ENCODE assay signal across 1 cellular context in genomic region chr6:24494726-24495515, GRCh38.
TF ChIP-seq lines count a peak whose summit lies in the region.

Gene ALDH5A1, plus strand, starts transcription at chr6:24494969. Its CDS starts 28 bp downstream, at chr6:24494997.

TF ChIP-seq in HepG2, 621 proteins besides CTCF, POLR2A, EP300 and RAD21 (continued from another document and continues in another):
- TF ChIP-seq GPBP1L1 (CRISPR knock-in tag; IDR thresholded peaks at IDR 0.05) (no peak), ATF4 (CRISPR knock-in tag; IDR thresholded peaks at IDR 0.05) (no peak), PAX8 (CRISPR knock-in tag; IDR thresholded peaks at IDR 0.05; ENCODE audit: borderline replicate concordance) (no peak; the same call in 1 of the 2 replicates), ZFX (CRISPR knock-in tag; IDR thresholded peaks at IDR 0.05; ENCODE audit: low read depth) (peak; percentile 95), PRDM10 (CRISPR knock-in tag; IDR thresholded peaks at IDR 0.05; ENCODE audit: low read depth) (peak; percentile 17; the same call in 1 of the 2 replicates), CBFB (CRISPR knock-in tag; IDR thresholded peaks at IDR 0.05) (peak; percentile 60; the same call in 1 of the 2 replicates), SMARCC2 (IDR thresholded peaks at IDR 0.05) (no peak), ZBTB44 (CRISPR knock-in tag; IDR thresholded peaks at IDR 0.05) (no peak), FOXO4 (CRISPR knock-in tag; conservative IDR thresholded peaks at IDR 0.05) (peak; percentile 99), ZNF781 (CRISPR knock-in tag; IDR thresholded peaks at IDR 0.05; ENCODE audit: borderline replicate concordance, not compliant biosample characterization) (no peak), SAFB2 (CRISPR knock-in tag; IDR thresholded peaks at IDR 0.05; ENCODE audit: borderline replicate concordance, low read depth) (peak; percentile 52; the same call in 1 of the 2 replicates), TCF7 (IDR thresholded peaks at IDR 0.05; ENCODE audit: low read depth) (no peak), RBM22 (optimal IDR thresholded peaks at IDR 0.05; ENCODE audit: low read length) (no peak), ISX (CRISPR knock-in tag; conservative IDR thresholded peaks at IDR 0.05) (no peak; the same call in 1 of the 2 replicates), TMF1 (CRISPR knock-in tag; IDR thresholded peaks at IDR 0.05; ENCODE audit: low read depth) (no peak), RBAK (CRISPR knock-in tag; IDR thresholded peaks at IDR 0.05) (no peak), ZNF10 (CRISPR knock-in tag; IDR thresholded peaks at IDR 0.05; ENCODE audit: borderline replicate concordance, low read depth) (no peak), ZFP37 (CRISPR knock-in tag; IDR thresholded peaks at IDR 0.05; ENCODE audit: borderline replicate concordance) (0 out of 2 replicates have a peak, but pooled peaks have one; percentile 71), NKX3-1 (CRISPR knock-in tag; IDR thresholded peaks at IDR 0.05) (no peak; the same call in 1 of the 2 replicates), ZNF740 (CRISPR knock-in tag; IDR thresholded peaks at IDR 0.05) (no peak), MIXL1 (CRISPR knock-in tag; IDR thresholded peaks at IDR 0.05) (no peak), ZNF746 (CRISPR knock-in tag; IDR thresholded peaks at IDR 0.05) (peak; percentile 61; the same call in 1 of the 2 replicates), ESRRA (CRISPR knock-in tag; IDR thresholded peaks at IDR 0.05; ENCODE audit: low read depth) (peak; percentile 79), ZNF234 (CRISPR knock-in tag; conservative IDR thresholded peaks at IDR 0.05) (peak; percentile 78; the same call in 1 of the 2 replicates), ZNF20 (CRISPR knock-in tag; IDR thresholded peaks at IDR 0.05) (no peak), ZBTB1 (CRISPR knock-in tag; IDR thresholded peaks at IDR 0.05; ENCODE audit: borderline replicate concordance) (no peak), ZNF530 (CRISPR knock-in tag; IDR thresholded peaks at IDR 0.05; ENCODE audit: low read depth) (no peak), EEA1 (CRISPR knock-in tag; IDR thresholded peaks at IDR 0.05; ENCODE audit: borderline replicate concordance) (no peak), HIC2 (CRISPR knock-in tag; IDR thresholded peaks at IDR 0.05; ENCODE audit: low read depth) (no peak), ZNF543 (CRISPR knock-in tag; IDR thresholded peaks at IDR 0.05) (peak; percentile 88; the same call in 1 of the 2 replicates), RBFOX2 (IDR thresholded peaks at IDR 0.05; ENCODE audit: low read depth, low read length) (peak; percentile 96), MAFF (IDR thresholded peaks at IDR 0.05; ENCODE audit: low read depth, low read length) (no peak), ZNF34 (CRISPR knock-in tag; IDR thresholded peaks at IDR 0.05; ENCODE audit: borderline replicate concordance) (peak; percentile 87; the same call in 1 of the 2 replicates), CENPBD1 (CRISPR knock-in tag; IDR thresholded peaks at IDR 0.05; ENCODE audit: borderline replicate concordance, low read depth) (no peak; the same call in 1 of the 2 replicates), HINFP (CRISPR knock-in tag; IDR thresholded peaks at IDR 0.05; ENCODE audit: low read depth) (peak; percentile 67), THYN1 (CRISPR knock-in tag; IDR thresholded peaks at IDR 0.05; ENCODE audit: borderline replicate concordance, low read depth) (no peak), ZNF687 (CRISPR knock-in tag; IDR thresholded peaks at IDR 0.05) (peak; percentile 92), DZIP1 (CRISPR knock-in tag; IDR thresholded peaks at IDR 0.05) (no peak), YEATS2 (CRISPR knock-in tag; IDR thresholded peaks at IDR 0.05; ENCODE audit: borderline replicate concordance) (no peak; the same call in 1 of the 2 replicates)
